Comparison of ENCODE assay signal across 8 cellular contexts in genomic region chr7:6589829-6590644, GRCh38. TPM values are rescaled to one million over a fixed set of nuclear protein-coding genes. Genes with fewer than 3 reads are reported as not detected.
DNase-seq lines count a peak whose midpoint lies in the region; ATAC-seq and TF ChIP-seq lines count a peak whose summit lies in the region.

Gene INTS15, plus strand, starts transcription at chr7:6590021. Its CDS starts 263 bp downstream, at chr7:6590284.

- no peaks in the 10 kb centered on the region for H3K27me3 ChIP-seq in MG63
- no peaks in the 10 kb centered on the region for H3K27me3 ChIP-seq in upper lobe of left lung

- H3K36me3 ChIP-seq in MG63 (peaks cover 29% of the 10 kb centered on the region), upper lobe of left lung (peaks cover 13 to 54% (median 34%) of the 10 kb centered on the region in 4 donors)

- H3K9me3 ChIP-seq in MG63 (no peaks in the 10 kb centered on the region), upper lobe of left lung (no peaks in the 10 kb centered on the region)

- peaks cover 19 to 26% (median 24%) of the 10 kb centered on the region in 4 donors for H3K4me1 ChIP-seq in upper lobe of left lung

- DNase-seq in GM12864 (ENCODE audit: low read depth), result peak; percentile 49
- DNase-seq in HCEC 1CT, result peak; percentile 78
- peak; percentile 74 for DNase-seq in MG63
- peak; percentile 57 to 79 for DNase-seq in SW 1271 (lab: John Stamatoyannopoulos, UW)
- DNase-seq in activated naive CD8-positive, alpha-beta T cell treated with anti-CD3 and anti-CD28 coated beads, Interleukin-2, amount 50 U/mL, for 16 hours (ENCODE audit: low read depth, low spot score), result peak; percentile 64
- peak; percentile 87 for DNase-seq in cardiac septum (ENCODE audit: low spot score)
- peak; percentile 91 for DNase-seq in posterior vena cava (ENCODE audit: low spot score)
- peak; percentile 75 to 97 for DNase-seq in upper lobe of left lung

- intact Hi-C loops in cardiac septum (cut with DNase I) (loop anchor here (2.0 kb wide), 1 partner anchor 49 kb away; no protein-coding TSS in a partner anchor), posterior vena cava (cut with DNase I) (loop anchor here (5.0 kb wide), 2 partner anchors 593 to 602 kb away; no protein-coding TSS in a partner anchor)

- H3K27ac ChIP-seq in upper lobe of left lung, result peak within 1 kb of the TSS; percentile 75 to 92 (median 86)

- TF ChIP-seq POLR2A in upper lobe of left lung (IDR thresholded peaks at IDR 0.05), result peak in 3 of 4 donors; percentile 65 to 80 (median 73)

- no peak for TF ChIP-seq EP300 in upper lobe of left lung (IDR thresholded peaks at IDR 0.05)

- TF ChIP-seq CTCF in GM12864 (IDR thresholded peaks at IDR 0.05; ENCODE audit: low read depth, low read length, missing control alignments) (peak; percentile 68), upper lobe of left lung (IDR thresholded peaks at IDR 0.05) (peak; percentile 98 to 99 (median 99))

- H3K4me3 ChIP-seq in GM12864 (ENCODE audit: low read depth, low read length) (peak within 1 kb of the TSS; percentile 98), MG63 (peak within 1 kb of the TSS; percentile 95), upper lobe of left lung (peak within 1 kb of the TSS; percentile 74 to 97 (median 89))

- WGBS in upper lobe of left lung, 2 donors, result 0% methylated on average over 16 of the region's 107 CpGs; no CpG with 5 or more reads in 1 of the 2 donors

- peak; percentile 96 to 98 for ATAC-seq in upper lobe of left lung (ENCODE audit: low FRiP score in 2 of 2)

RNA-seq across cellular contexts. Expression of gene INTS15, which starts in this region (rescaled TPM):
- total RNA-seq in MG63 (2014; rRNA removed; shearing (Covaris generic); ENCODE audit: low replicate concordance), result 8.6 and 16.2 TPM in 2 replicates
- total RNA-seq in cardiac septum (13.6 TPM), posterior vena cava (10 to 100 TPM; 16.0 to 20.6 TPM), upper lobe of left lung (10 to 100 TPM; 23.4 to 61.8 (median 35.4) TPM)

Comparison
In these comparisons a context has a peak if more than half of its experiments do, and no peak if none do; other contexts are left out.
1. Peak in every context shown above with its lines: DNase-seq, ATAC-seq, H3K4me3 ChIP-seq and H3K27ac ChIP-seq.